Comparison of ENCODE assay signal across 16 cellular contexts in genomic region chr12:105224399-105224798, GRCh38.
"Had no signal": no experiment of that assay in that cellular context is flagged by ENCODE, and none has a peak within 500 bp of the region (broad histone marks: within the 10 kb centered on the region; RNA-seq: fewer than 3 reads in every experiment).

No MANE protein-coding gene starts in this region.

- H3K36me3 ChIP-seq: uterus had no signal

- H3K27me3 Mint-ChIP-seq: activated B cell treated with CpG ODN at 0.5 μM for 24 hours; activated CD4-positive, alpha-beta T cell treated with anti-CD3 and anti-CD28 coated beads, Interleukin-2, amount 10 ng/mL, durations not matched to agents 7 days and 5 days; activated naive CD8-positive, alpha-beta T cell; central memory CD8-positive, alpha-beta T cell had no signal

- DNase-seq: activated B cell treated with CpG ODN at 0.5 μM for 24 hours; activated CD4-positive, alpha-beta T cell treated with anti-CD3 and anti-CD28 coated beads, Interleukin-2, amount 10 ng/mL, durations not matched to agents 7 days and 5 days; activated CD8-positive, alpha-beta memory T cell treated with anti-CD3 and anti-CD28 coated beads, Interleukin-2, amount 50 U/mL, for 48 hours; activated effector memory CD4-positive, alpha-beta T cell treated with Interleukin-2 at 50 U/mL for 16 hours; amygdala; body of pancreas; left ventricle myocardium inferior; natural killer cell; posterior cingulate gyrus; retina; T-helper 2 cell; thyroid gland; uterus had no signal

- H3K4me3 ChIP-seq: body of pancreas, left ventricle myocardium inferior, thyroid gland, uterus had no signal

- H3K27me3 ChIP-seq: body of pancreas, thyroid gland, uterus had no signal

- H3K9me3 Mint-ChIP-seq: activated B cell treated with CpG ODN at 0.5 μM for 24 hours; activated CD4-positive, alpha-beta T cell treated with anti-CD3 and anti-CD28 coated beads, Interleukin-2, amount 10 ng/mL, durations not matched to agents 7 days and 5 days; central memory CD8-positive, alpha-beta T cell; natural killer cell; stimulated activated effector memory CD8-positive, alpha-beta T cell treated with anti-CD3 and anti-CD28 coated beads, Interleukin-12 subunit alpha, Interleukin-12 subunit beta, amount 100 ng/mL, for 72 hours had no signal

- H3K9me3 ChIP-seq: body of pancreas, left ventricle myocardium inferior, thyroid gland, uterus had no signal

- ATAC-seq: natural killer cell; stimulated activated effector memory CD8-positive, alpha-beta T cell treated with anti-CD3 and anti-CD28 coated beads, Interleukin-12 subunit alpha, Interleukin-12 subunit beta, amount 100 ng/mL, for 72 hours had no signal

- H3K27ac ChIP-seq: body of pancreas, thyroid gland had no signal

- H3K27ac Mint-ChIP-seq: activated B cell treated with CpG ODN at 0.5 μM for 24 hours; activated CD4-positive, alpha-beta T cell treated with anti-CD3 and anti-CD28 coated beads, Interleukin-2, amount 10 ng/mL, durations not matched to agents 7 days and 5 days; activated naive CD8-positive, alpha-beta T cell; stimulated activated effector memory CD8-positive, alpha-beta T cell treated with anti-CD3 and anti-CD28 coated beads, Interleukin-12 subunit alpha, Interleukin-12 subunit beta, amount 100 ng/mL, for 72 hours had no signal

- H3K4me1 ChIP-seq: thyroid gland had no signal

- H3K4me3 Mint-ChIP-seq: activated B cell treated with CpG ODN at 0.5 μM for 24 hours; activated CD4-positive, alpha-beta T cell treated with anti-CD3 and anti-CD28 coated beads, Interleukin-2, amount 10 ng/mL, durations not matched to agents 7 days and 5 days; activated naive CD8-positive, alpha-beta T cell; central memory CD8-positive, alpha-beta T cell; natural killer cell; stimulated activated effector memory CD8-positive, alpha-beta T cell treated with anti-CD3 and anti-CD28 coated beads, Interleukin-12 subunit alpha, Interleukin-12 subunit beta, amount 100 ng/mL, for 72 hours had no signal
